In genomic region chr19:3162418-3163229, GRCh38 we compare ENCODE assay signal across 1 cellular context.
TF ChIP-seq lines count a peak whose summit lies in the region.

No MANE protein-coding gene starts in this region.

TF ChIP-seq in H1, 55 proteins besides CTCF, POLR2A, EP300 and RAD21:
- no peak for TF ChIP-seq TBP (IDR thresholded peaks at IDR 0.05; ENCODE audit: low read depth, low read length)
- TF ChIP-seq, protein P1, sequence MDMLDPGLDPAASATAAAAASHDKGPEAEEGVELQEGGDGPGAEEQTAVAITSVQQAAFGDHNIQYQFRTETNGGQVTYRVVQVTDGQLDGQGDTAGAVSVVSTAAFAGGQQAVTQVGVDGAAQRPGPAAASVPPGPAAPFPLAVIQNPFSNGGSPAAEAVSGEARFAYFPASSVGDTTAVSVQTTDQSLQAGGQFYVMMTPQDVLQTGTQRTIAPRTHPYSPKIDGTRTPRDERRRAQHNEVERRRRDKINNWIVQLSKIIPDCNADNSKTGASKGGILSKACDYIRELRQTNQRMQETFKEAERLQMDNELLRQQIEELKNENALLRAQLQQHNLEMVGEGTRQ (IDR thresholded peaks at IDR 0.05; ENCODE audit: low read length): 0 out of 2 replicates have a peak, but pooled peaks have one; percentile 33
